In genomic region chr20:31815408-31816188, GRCh38 we compare ENCODE assay signal across 16 cellular contexts. TPM values are rescaled to one million over a fixed set of nuclear protein-coding genes. Genes with fewer than 3 reads are reported as not detected.
DNase-seq lines count a peak whose midpoint lies in the region; ATAC-seq, FAIRE-seq and TF ChIP-seq lines count a peak whose summit lies in the region.
"Had no signal": no experiment of that assay in that cellular context is flagged by ENCODE, and none has a peak within 500 bp of the region (broad histone marks: within the 10 kb centered on the region; RNA-seq: fewer than 3 reads in every experiment).

No MANE protein-coding gene starts in this region.

- TF ChIP-seq EP300 in SK-N-SH (IDR thresholded peaks at IDR 0.05; ENCODE audit: borderline replicate concordance in 1 of 2, low read depth in 1 of 2, low read length in 1 of 2) = 0 out of 4 replicates have a peak, but pooled peaks of 1 of the 2 experiments have one; percentile 15

- CTCF ChIA-PET in SK-N-SH (lab: Yijun Ruan, JAX) = interaction anchor here (0.7 to 2.8 kb wide), 10 partner anchors 7 to 276 kb away, joined by 3 to 19 read pairs (median 5); no protein-coding TSS in a partner anchor

- no peak overlapping the region for H3K4me2 ChIP-seq in SK-N-SH

- no peaks in the 10 kb centered on the region for H4K20me1 ChIP-seq in SK-N-SH (ENCODE audit: insufficient read depth)

- H3K4me3 ChIP-seq in SK-N-SH (ENCODE audit: low read depth in 2 of 2, low read length in 1 of 2) = no peak overlapping the region
- H3K4me3 ChIP-seq: pancreas, upper lobe of left lung had no signal

- no peak overlapping the region for H3K9ac ChIP-seq in SK-N-SH

- no peak overlapping the region for H2AFZ ChIP-seq in SK-N-SH (ENCODE audit: low read depth)

- POLR2A ChIA-PET in SK-N-SH (lab: Yijun Ruan, JAX) = no interaction called here

- no peaks in the 10 kb centered on the region for H3K27me3 ChIP-seq in SK-N-SH (ENCODE audit: insufficient read depth)
- H3K27me3 ChIP-seq: pancreas, upper lobe of left lung had no signal

- H3K27ac ChIP-seq in SK-N-SH (ENCODE audit: low read depth in 2 of 2, low read length in 1 of 2) = peak overlapping the region in 1 of 2 experiments; percentile 50; a peak in 1 of 4 replicates
- H3K27ac ChIP-seq: pancreas had no signal

- peaks cover under 1% of the 10 kb centered on the region for H3F3A ChIP-seq in SK-N-SH (replicated peaks; ENCODE audit: insufficient read depth)

- peaks cover 2 to 18% of the 10 kb centered on the region in 2 experiments; a peak in 2 of 4 replicates for H3K4me1 ChIP-seq in SK-N-SH (ENCODE audit: control insufficient read depth in 1 of 2, insufficient read depth in 2 of 2, low read depth in 1 of 2, low read length in 1 of 2)
- H3K4me1 ChIP-seq: Caco-2 had no signal

- H3K79me2 ChIP-seq in SK-N-SH (ENCODE audit: insufficient read depth) = no peaks in the 10 kb centered on the region

- no peak for TF ChIP-seq RAD21 in SK-N-SH (IDR thresholded peaks at IDR 0.05; ENCODE audit: low read length)

- WGBS in SK-N-SH (ENCODE audit: low lambda C conversion rate) = 43% methylated on average over 3 of the region's 9 CpGs

- H3K9me3 ChIP-seq in SK-N-SH = no peaks in the 10 kb centered on the region
- H3K9me3 ChIP-seq: Caco-2, pancreas, upper lobe of left lung had no signal

- peak; percentile 60 for DNase-seq in AG08395 (ENCODE audit: low spot score)
- peak; percentile 4 for DNase-seq in GM20000 (ENCODE audit: low spot score)
- DNase-seq in SK-N-SH = peak; percentile 62
- peak; percentile 45 for DNase-seq in iPS-NIHi7 (ENCODE audit: extremely low spot score)
- no peak for DNase-seq in urothelium cell line (ENCODE audit: low spot score)
- no peak for DNase-seq in kidney tubule cell (ENCODE audit: low spot score)
- DNase-seq in activated CD4-positive, alpha-beta T cell treated with anti-CD3 and anti-CD28 coated beads, Interleukin-2, amount 50 U/mL, for 48 hours = no peak
- DNase-seq: activated CD4-positive, alpha-beta T cell treated with anti-CD3 and anti-CD28 coated beads for 48 hours; effector memory CD8-positive, alpha-beta T cell; immature natural killer cell; MV-4-11; pancreas; SHP77 treated with DMSO at 0.1 percent for 48 hours had no signal

- no peaks in the 10 kb centered on the region for H3K9me2 ChIP-seq in SK-N-SH

- no peak for FAIRE-seq in urothelium cell line (lab: Jason Lieb, UNC)
- FAIRE-seq: pancreas had no signal

- no peak for TF ChIP-seq CTCF in GM20000 (IDR thresholded peaks at IDR 0.05; ENCODE audit: extremely low read depth, missing control alignments)
- no peak for TF ChIP-seq CTCF in SK-N-SH (IDR thresholded peaks at IDR 0.05)

- no peaks in the 10 kb centered on the region for H3K36me3 ChIP-seq in SK-N-SH (replicated peaks in 1 of 2; ENCODE audit: control insufficient read depth in 1 of 2, insufficient read depth in 2 of 2, low read length in 1 of 2)
- H3K36me3 ChIP-seq: pancreas, upper lobe of left lung had no signal

- ATAC-seq in GM21786 (IDR thresholded peaks at IDR 0.05; ENCODE audit: unreplicated experiment) = no peak
- ATAC-seq: effector memory CD8-positive, alpha-beta T cell; pancreas had no signal

TF ChIP-seq in SK-N-SH, 30 proteins besides CTCF, POLR2A, EP300 and RAD21:
- TF ChIP-seq FOXJ3 (CRISPR knock-in tag; IDR thresholded peaks at IDR 0.05) (no peak), CHD2 (IDR thresholded peaks at IDR 0.05; ENCODE audit: low read length, partially characterized antibody) (no peak), MXI1 (IDR thresholded peaks at IDR 0.05; ENCODE audit: low read depth, low read length) (no peak), RCOR1 (IDR thresholded peaks at IDR 0.05; ENCODE audit: low read length) (no peak), EZH2phosphoT487 (IDR thresholded peaks at IDR 0.05; ENCODE audit: borderline replicate concordance, low read depth) (no peak), SIN3A (IDR thresholded peaks at IDR 0.05; ENCODE audit: borderline replicate concordance, low read depth, low read length) (no peak), ELF1 (IDR thresholded peaks at IDR 0.05) (no peak), POLR2AphosphoS5 (IDR thresholded peaks at IDR 0.05; ENCODE audit: low read depth, low read length) (no peak), RXRA (IDR thresholded peaks at IDR 0.05; ENCODE audit: borderline replicate concordance, low read depth) (no peak)
- TF ChIP-seq, protein P1, sequence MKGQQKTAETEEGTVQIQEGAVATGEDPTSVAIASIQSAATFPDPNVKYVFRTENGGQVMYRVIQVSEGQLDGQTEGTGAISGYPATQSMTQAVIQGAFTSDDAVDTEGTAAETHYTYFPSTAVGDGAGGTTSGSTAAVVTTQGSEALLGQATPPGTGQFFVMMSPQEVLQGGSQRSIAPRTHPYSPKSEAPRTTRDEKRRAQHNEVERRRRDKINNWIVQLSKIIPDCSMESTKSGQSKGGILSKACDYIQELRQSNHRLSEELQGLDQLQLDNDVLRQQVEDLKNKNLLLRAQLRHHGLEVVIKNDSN (IDR thresholded peaks at IDR 0.05; ENCODE audit: borderline replicate concordance, low read depth) = no peak
TF ChIP-seq in SK-N-SH: peak in this region for 0.

RNA-seq across cellular contexts. Expression of gene MYLK2, which starts 3.6 kb away (rescaled TPM):
- polyA plus RNA-seq in SK-N-SH (2012; rRNA removed) = 0.21 and 0.31 TPM in 2 replicates
- polyA plus RNA-seq in SK-N-SH (2012; cell fraction: cytosol; rRNA removed) = 0.09 and 0.18 TPM in 2 replicates
- polyA plus RNA-seq in SK-N-SH (2012; cell fraction: nucleus; rRNA removed) = 1.0 and 1.3 TPM in 2 replicates
- polyA plus RNA-seq: immature natural killer cell had no signal

RNA-seq across cellular contexts. Expression of gene FOXS1, which starts 29.8 kb away (rescaled TPM):
- polyA plus RNA-seq in SK-N-SH (2012; rRNA removed) = 0.73 and 0.99 TPM in 2 replicates
- 0.48 and 0.83 TPM in 2 replicates for polyA plus RNA-seq in SK-N-SH (2012; cell fraction: cytosol; rRNA removed)
- 0.58 and 0.85 TPM in 2 replicates for polyA plus RNA-seq in SK-N-SH (2012; cell fraction: nucleus; rRNA removed)
- polyA plus RNA-seq: immature natural killer cell had no signal

RNA-seq across cellular contexts. Expression of gene DUSP15, which starts 54.7 kb away (rescaled TPM):
- 4.3 and 5.4 TPM in 2 replicates for polyA plus RNA-seq in SK-N-SH (2012; rRNA removed)
- polyA plus RNA-seq in SK-N-SH (2012; cell fraction: cytosol; rRNA removed) = 2.6 and 4.9 TPM in 2 replicates
- polyA plus RNA-seq in SK-N-SH (2012; cell fraction: nucleus; rRNA removed) = 11.5 and 13.8 TPM in 2 replicates
- polyA plus RNA-seq: immature natural killer cell had no signal

RNA-seq across cellular contexts. Expression of gene TTLL9, which starts 54.8 kb away (rescaled TPM):
- polyA plus RNA-seq in SK-N-SH (2012; rRNA removed) = 0.23 and 0.32 TPM in 2 replicates
- polyA plus RNA-seq in SK-N-SH (2012; cell fraction: cytosol; rRNA removed) = 0.24 and 0.30 TPM in 2 replicates
- 1.2 and 1.8 TPM in 2 replicates for polyA plus RNA-seq in SK-N-SH (2012; cell fraction: nucleus; rRNA removed)

Comparison
In these comparisons a context has a peak if more than half of its experiments do, and no peak if none do; other contexts are left out.
1. DNase-seq: peak in AG08395 (single experiment), GM20000 (single experiment), SK-N-SH (single experiment) and iPS-NIHi7 (single experiment); none in urothelium cell line (single experiment), kidney tubule cell (single experiment) and activated CD4-positive, alpha-beta T cell treated with anti-CD3 and anti-CD28 coated beads, Interleukin-2, amount 50 U/mL, for 48 hours (0 of 2).